Comparison of ENCODE assay signal across 9 cellular contexts in the genomic region with DNA sequence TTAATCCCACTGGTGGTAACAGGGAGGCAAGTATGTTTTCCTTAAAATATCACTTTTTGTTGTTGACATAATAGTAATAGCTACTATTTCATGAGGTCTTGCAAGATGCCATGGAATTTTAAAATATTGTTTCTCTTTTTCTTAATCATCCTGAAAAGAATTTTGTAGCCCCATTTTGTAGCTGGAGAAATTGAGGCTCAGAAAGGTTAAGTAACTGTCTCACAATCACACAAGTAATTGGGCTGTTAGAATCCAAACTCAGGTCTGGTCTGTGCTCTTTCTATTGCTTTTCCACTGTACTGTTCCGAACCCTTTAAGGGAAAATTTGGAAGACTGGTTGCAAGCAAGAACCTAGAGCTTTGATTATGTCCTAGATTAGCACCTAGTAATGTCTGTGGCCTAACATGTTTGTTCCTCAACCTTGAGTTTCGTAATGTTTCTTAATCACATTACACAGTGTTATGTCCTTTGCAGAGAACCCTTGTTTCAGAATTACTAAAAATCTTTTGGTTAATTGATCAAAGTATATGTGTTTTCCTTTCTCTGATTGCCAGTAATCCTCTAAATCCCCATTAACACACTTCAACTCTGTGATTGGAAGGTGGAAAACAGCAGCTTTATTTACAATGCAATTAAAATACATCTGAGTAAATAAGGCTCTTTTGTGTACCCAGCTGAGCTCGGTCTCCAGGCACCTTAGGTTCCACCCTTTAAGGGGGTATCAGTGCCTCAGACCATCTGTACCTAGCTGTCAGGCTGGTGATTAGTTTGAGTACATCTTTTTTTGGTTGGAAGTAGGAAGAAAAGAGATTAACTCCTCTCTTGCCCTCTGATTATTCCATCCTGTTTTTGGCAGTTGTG. TPM values are rescaled to one million over a fixed set of nuclear protein-coding genes. Genes with fewer than 3 reads are reported as not detected.
A peak's percentile ranks its signal among the peaks of the same experiment; 100 is the strongest.
DNase-seq lines count a peak whose midpoint lies in the region; ATAC-seq and TF ChIP-seq lines count a peak whose summit lies in the region.
"Had no signal": no experiment of that assay in that cellular context is flagged by ENCODE, and none has a peak within 500 bp of the region (broad histone marks: within the 10 kb centered on the region; RNA-seq: fewer than 3 reads in every experiment).

No MANE protein-coding gene starts in this region.

- ATAC-seq in HG03442 (IDR thresholded peaks at IDR 0.05; ENCODE audit: unreplicated experiment): no peak
- no peak for ATAC-seq in GM18517 (IDR thresholded peaks at IDR 0.05; ENCODE audit: unreplicated experiment)

- no peaks in the 10 kb centered on the region for H4K20me1 ChIP-seq in mammary epithelial cell (ENCODE audit: insufficient read depth, low read length)

- H3K9ac ChIP-seq in mammary epithelial cell (ENCODE audit: insufficient read depth, low read length): peak overlapping the region; percentile 52
- H3K9ac ChIP-seq: KMS-11 had no signal

- peak overlapping the region; percentile 69 for H3K4me2 ChIP-seq in mammary epithelial cell (ENCODE audit: insufficient read depth, low read depth, low read length)
- H3K4me2 ChIP-seq: KMS-11 had no signal

- H3K36me3 ChIP-seq in HEK293 (ENCODE audit: control insufficient read depth in 2 of 2, insufficient read depth in 1 of 2, low read length in 2 of 2) (peaks cover 16 to 80% of the 10 kb centered on the region in 2 experiments), mammary epithelial cell (ENCODE audit: insufficient read depth, low read length) (peaks cover 19% of the 10 kb centered on the region), prostate gland (no peaks in the 10 kb centered on the region)

- TF ChIP-seq CTCF in HEK293 (tag by site-specific recombination; IDR thresholded peaks at IDR 0.05): no peak
- TF ChIP-seq CTCF in mammary epithelial cell (conservative IDR thresholded peaks at IDR 0.05 in 1 of 2, IDR thresholded peaks at IDR 0.05 in 1 of 2; ENCODE audit: extremely low read depth in 1 of 2, insufficient read depth in 1 of 2, low read depth in 1 of 2, low read length in 2 of 2): no peak
- TF ChIP-seq CTCF in prostate gland (IDR thresholded peaks at IDR 0.05): no peak

- intact Hi-C loops in mammary epithelial cell (cut with micrococcal nuclease) (loop anchor here (1.0 to 10.0 kb wide), 2 partner anchors 10 to 472 kb away; a partner anchor contains a TSS), prostate gland (cut with DNase I) (no loop called here)

- POLR2A ChIA-PET in HEK293 (lab: Yijun Ruan, JAX): interaction anchor here (1.8 kb wide), 1 partner anchor 11 kb away, joined by 14 read pairs; a partner anchor contains a TSS

- TSS peak; percentile 93 for BruUV-seq in mammary epithelial cell (replicated peaks; lab: Mats Ljungman, UMichigan)

- peaks cover 52% of the 10 kb centered on the region for H3K79me2 ChIP-seq in mammary epithelial cell (ENCODE audit: insufficient read depth, low read length)

- CTCF ChIA-PET in HEK293 (lab: Yijun Ruan, JAX): interaction anchor here (0.6 to 1.5 kb wide), 7 partner anchors 9 to 115 kb away, joined by 3 to 14 read pairs (median 4); a partner anchor contains a TSS
- CTCF ChIA-PET in mammary epithelial cell (lab: Charles Lee; ENCODE audit: low non-redundant PET): interaction anchor here (1.3 kb wide), 1 partner anchor 11 kb away, joined by 10 read pairs; a partner anchor contains a TSS

- H3K4me3 ChIP-seq in HEK293 (ENCODE audit: low read depth, low read length) (no peak overlapping the region), mammary epithelial cell (replicated peaks in 1 of 3; ENCODE audit: insufficient read depth in 1 of 3, low read depth in 2 of 3, low read length in 3 of 3) (no peak overlapping the region), prostate gland (no peak overlapping the region)

- H3K4me1 ChIP-seq in HEK293 (ENCODE audit: control insufficient read depth, insufficient read depth, low read length): no peaks in the 10 kb centered on the region
- peaks cover 27% of the 10 kb centered on the region for H3K4me1 ChIP-seq in mammary epithelial cell (ENCODE audit: insufficient read depth, low read length)
- peaks cover 6% of the 10 kb centered on the region for H3K4me1 ChIP-seq in prostate gland (replicated peaks)

- no peak for TF ChIP-seq POLR2A in prostate gland (IDR thresholded peaks at IDR 0.05)

- peak overlapping the region; percentile 72 for H2AFZ ChIP-seq in mammary epithelial cell (ENCODE audit: low read depth, low read length)

- H3K27me3 ChIP-seq in mammary epithelial cell (ENCODE audit: insufficient read depth, low read length) (no peaks in the 10 kb centered on the region), prostate gland (replicated peaks; ENCODE audit: insufficient read depth) (no peaks in the 10 kb centered on the region)

- H3K9me3 ChIP-seq in HEK293 (ENCODE audit: control insufficient read depth, insufficient read depth, low read depth, low read length) (no peaks in the 10 kb centered on the region), mammary epithelial cell (replicated peaks; ENCODE audit: insufficient read depth, low read length) (no peaks in the 10 kb centered on the region), prostate gland (no peaks in the 10 kb centered on the region)

- in situ Hi-C loops in mammary epithelial cell (cut with MboI; ENCODE audit: low sequenced_read_pairs in 2 of 2): loop anchor here (5.0 to 10.0 kb wide), 2 partner anchors 72 to 84 kb away; a partner anchor contains a TSS

- DNase-seq in NCI-H2029 treated with DMSO at 0.1 percent for 48 hours (lab: John Stamatoyannopoulos, UW) (peak; percentile 98), mammary epithelial cell (peak; percentile 14), prostate gland (ENCODE audit: low spot score) (no peak), T-helper 1 cell (no peak)
- DNase-seq: activated CD4-positive, alpha-beta T cell treated with anti-CD3 and anti-CD28 coated beads, Interleukin-2, amount 50 U/mL, for 48 hours had no signal

- dilution Hi-C loops in mammary epithelial cell (cut with HindIII; ENCODE audit: low sequenced_read_pairs): no loop called here

- WGBS in mammary epithelial cell (ENCODE audit: low coverage, missing lambda C conversion rate): 75% methylated on average over 3 of the region's 3 CpGs
- 50% methylated on average over 3 of the region's 3 CpGs for WGBS in prostate gland

- H3K27ac ChIP-seq in HEK293 (ENCODE audit: extremely low read depth, low read depth, low read length) (no peak overlapping the region), mammary epithelial cell (ENCODE audit: insufficient read depth, low read depth, low read length) (peak overlapping the region; percentile 82), prostate gland (peak overlapping the region; percentile 15 to 42)
- H3K27ac ChIP-seq: KMS-11 had no signal

TF ChIP-seq in HEK293, 187 proteins besides CTCF, POLR2A, EP300 and RAD21:
- TF ChIP-seq, protein P1, sequence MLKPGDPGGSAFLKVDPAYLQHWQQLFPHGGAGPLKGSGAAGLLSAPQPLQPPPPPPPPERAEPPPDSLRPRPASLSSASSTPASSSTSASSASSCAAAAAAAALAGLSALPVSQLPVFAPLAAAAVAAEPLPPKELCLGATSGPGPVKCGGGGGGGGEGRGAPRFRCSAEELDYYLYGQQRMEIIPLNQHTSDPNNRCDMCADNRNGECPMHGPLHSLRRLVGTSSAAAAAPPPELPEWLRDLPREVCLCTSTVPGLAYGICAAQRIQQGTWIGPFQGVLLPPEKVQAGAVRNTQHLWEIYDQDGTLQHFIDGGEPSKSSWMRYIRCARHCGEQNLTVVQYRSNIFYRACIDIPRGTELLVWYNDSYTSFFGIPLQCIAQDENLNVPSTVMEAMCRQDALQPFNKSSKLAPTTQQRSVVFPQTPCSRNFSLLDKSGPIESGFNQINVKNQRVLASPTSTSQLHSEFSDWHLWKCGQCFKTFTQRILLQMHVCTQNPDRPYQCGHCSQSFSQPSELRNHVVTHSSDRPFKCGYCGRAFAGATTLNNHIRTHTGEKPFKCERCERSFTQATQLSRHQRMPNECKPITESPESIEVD (tag by site-specific recombination; IDR thresholded peaks at IDR 0.05): peak; percentile 78
- TF ChIP-seq BCL11B (tag by site-specific recombination; IDR thresholded peaks at IDR 0.05; ENCODE audit: low read depth) (no peak), ZBTB17 (tag by site-specific recombination; IDR thresholded peaks at IDR 0.05) (peak; percentile 62), ZNF664 (tag by site-specific recombination; IDR thresholded peaks at IDR 0.05) (peak; percentile 53; the same call in 1 of the 2 replicates)

RNA-seq across cellular contexts. Expression of a gene that starts 10.4 kb away (rescaled TPM):
- total RNA-seq in mammary epithelial cell: 10 to 100 TPM; 43.7 to 61.0 TPM
- 53.4 TPM for polyA plus RNA-seq in mammary epithelial cell
- 39.4 TPM for polyA minus RNA-seq in mammary epithelial cell
- total RNA-seq in prostate gland: 10 to 100 TPM; 21.1 to 31.8 TPM

RNA-seq across cellular contexts. Expression of a gene that starts 11.0 kb away (rescaled TPM):
- total RNA-seq in mammary epithelial cell (10 to 100 TPM; 14.3 to 33.7 TPM), prostate gland (10 to 100 TPM; 13.7 to 18.9 TPM)
- 20.7 TPM for polyA plus RNA-seq in mammary epithelial cell
- polyA minus RNA-seq in mammary epithelial cell: 14.2 TPM

Comparison
In these comparisons a context has a peak if more than half of its experiments do, and no peak if none do; other contexts are left out.
1. DNase-seq: peak in NCI-H2029 treated with DMSO at 0.1 percent for 48 hours (single experiment) and mammary epithelial cell (single experiment); none in prostate gland (single experiment) and T-helper 1 cell (0 of 5).